Comparison of ENCODE assay signal across 27 cellular contexts in genomic region chr1:87572891-87573290, GRCh38.
"Had no signal": no experiment of that assay in that cellular context is flagged by ENCODE, and none has a peak within 500 bp of the region (broad histone marks: within the 10 kb centered on the region; RNA-seq: fewer than 3 reads in every experiment).

No MANE protein-coding gene starts in this region.

- H3K4me3 ChIP-seq: esophagus squamous epithelium, lung, pancreas, right lobe of liver, smooth muscle cell, stomach, thyroid gland had no signal

- H3K27ac ChIP-seq: esophagus squamous epithelium, neutrophil, pancreas, right lobe of liver, stomach, thyroid gland had no signal

- H3K36me3 ChIP-seq: esophagus squamous epithelium, neutrophil, pancreas, right lobe of liver, stomach, thyroid gland had no signal

- H3K27me3 Mint-ChIP-seq: memory B cell, naive B cell had no signal

- H3K4me1 Mint-ChIP-seq: immature natural killer cell; memory B cell; naive B cell; neural crest cell; stimulated activated effector memory CD8-positive, alpha-beta T cell treated with anti-CD3 and anti-CD28 coated beads, Interleukin-12 subunit alpha, Interleukin-12 subunit beta, amount 100 ng/mL, for 72 hours had no signal

- H3K36me3 Mint-ChIP-seq: memory B cell; natural killer cell treated with Interleukin-12 subunit alpha and Interleukin-12 subunit beta and Interleukin-15 and Interleukin-18, amount 100 ng/mL, for 72 hours; stimulated activated effector memory CD8-positive, alpha-beta T cell treated with anti-CD3 and anti-CD28 coated beads, Interleukin-12 subunit alpha, Interleukin-12 subunit beta, amount 100 ng/mL, for 72 hours had no signal

- H3K9me3 ChIP-seq: esophagus squamous epithelium, neutrophil, pancreas, right lobe of liver, stomach, thyroid gland had no signal

- H3K4me3 Mint-ChIP-seq: effector memory CD8-positive, alpha-beta T cell; immature natural killer cell; memory B cell; naive B cell; natural killer cell treated with Interleukin-12 subunit alpha and Interleukin-12 subunit beta and Interleukin-15 and Interleukin-18, amount 100 ng/mL, for 72 hours; neural crest cell; stimulated activated effector memory CD8-positive, alpha-beta T cell treated with anti-CD3 and anti-CD28 coated beads, Interleukin-12 subunit alpha, Interleukin-12 subunit beta, amount 100 ng/mL, for 72 hours had no signal

- H3K4me1 ChIP-seq: esophagus squamous epithelium, pancreas, stomach, thyroid gland had no signal

- DNase-seq: cortex of kidney; effector memory CD8-positive, alpha-beta T cell; erythroblast; esophagus squamous epithelium; foreskin melanocyte; hypothalamus; immature natural killer cell; naive B cell; pancreas; retina; right lobe of liver; stimulated activated CD4-positive, alpha-beta T cell treated with anti-CD3 and anti-CD28 coated beads, Interleukin-12 subunit alpha, Interleukin-12 subunit beta, amount 100 ng/mL, for 4 hours; stimulated activated CD4-positive, alpha-beta T cell treated with anti-CD3 and anti-CD28 coated beads, Interleukin-1b, Interleukin-23, amount 100 ng/mL, for 48 hours; stimulated activated CD4-positive, alpha-beta T cell treated with anti-CD3 and anti-CD28 coated beads, Interleukin-4, amount 100 ng/mL, for 1 hour; stimulated activated naive CD4-positive, alpha-beta T cell treated with Interleukin-2 at 50 U/mL for 16 hours; stomach; thyroid gland; trophoblast cell had no signal

- H3K9me3 Mint-ChIP-seq: effector memory CD8-positive, alpha-beta T cell; memory B cell; naive B cell; natural killer cell treated with Interleukin-12 subunit alpha and Interleukin-12 subunit beta and Interleukin-15 and Interleukin-18, amount 100 ng/mL, for 72 hours; stimulated activated effector memory CD8-positive, alpha-beta T cell treated with anti-CD3 and anti-CD28 coated beads, Interleukin-12 subunit alpha, Interleukin-12 subunit beta, amount 100 ng/mL, for 72 hours had no signal

- H3K27ac Mint-ChIP-seq: effector memory CD8-positive, alpha-beta T cell; immature natural killer cell; memory B cell; naive B cell; natural killer cell treated with Interleukin-12 subunit alpha and Interleukin-12 subunit beta and Interleukin-15 and Interleukin-18, amount 100 ng/mL, for 72 hours; stimulated activated effector memory CD8-positive, alpha-beta T cell treated with anti-CD3 and anti-CD28 coated beads, Interleukin-12 subunit alpha, Interleukin-12 subunit beta, amount 100 ng/mL, for 72 hours had no signal

- H3K27me3 ChIP-seq: esophagus squamous epithelium, neutrophil, pancreas, right lobe of liver, stomach, thyroid gland had no signal

- FAIRE-seq: endometrium, keratinocyte, pancreas had no signal
